ENCODE assay signal across 8 cellular contexts in the genomic region with DNA sequence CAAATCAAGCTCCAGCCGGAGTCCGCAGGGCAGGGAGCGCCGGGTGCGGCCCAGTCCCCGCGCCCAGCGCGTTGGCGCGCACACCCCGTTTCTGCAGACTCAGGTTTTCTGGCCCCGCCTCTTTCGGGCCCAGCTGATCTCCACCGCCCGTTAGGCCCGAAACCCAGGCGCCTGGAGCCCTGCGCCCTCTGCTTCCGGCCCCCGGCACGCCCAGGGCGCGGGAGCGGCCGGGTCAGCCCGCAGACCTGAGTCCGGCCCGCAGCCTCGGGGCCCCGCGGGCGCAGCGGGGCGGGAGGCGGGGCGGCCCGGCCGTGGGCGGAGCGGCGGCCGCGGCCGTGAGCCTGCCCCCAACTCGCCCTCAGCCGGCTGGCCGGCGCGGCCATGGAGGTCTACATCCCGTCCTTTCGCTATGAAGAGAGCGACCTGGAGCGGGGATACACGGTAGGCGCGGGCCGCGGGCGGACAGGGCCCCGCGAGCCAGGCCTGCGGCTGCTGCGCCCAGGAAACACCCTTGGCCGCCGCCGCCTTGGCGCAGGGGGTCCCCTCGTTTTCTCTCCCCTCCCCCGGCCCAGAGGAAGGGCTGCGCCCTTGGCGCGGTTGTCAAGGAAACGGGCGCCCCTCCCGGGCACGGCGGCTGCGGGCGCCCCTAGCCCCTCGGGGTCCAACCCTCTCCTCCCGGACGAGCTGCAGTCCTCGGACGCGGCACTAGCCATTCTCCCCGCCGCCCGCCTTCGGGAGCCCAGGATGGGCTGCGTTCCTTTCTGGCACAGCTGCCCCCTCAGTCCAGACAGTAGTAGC. TPM values are rescaled to one million over a fixed set of nuclear protein-coding genes. Genes with fewer than 3 reads are reported as not detected.
DNase-seq lines count a peak whose midpoint lies in the region; ATAC-seq, FAIRE-seq and TF ChIP-seq lines count a peak whose summit lies in the region.

A gene with protein sequence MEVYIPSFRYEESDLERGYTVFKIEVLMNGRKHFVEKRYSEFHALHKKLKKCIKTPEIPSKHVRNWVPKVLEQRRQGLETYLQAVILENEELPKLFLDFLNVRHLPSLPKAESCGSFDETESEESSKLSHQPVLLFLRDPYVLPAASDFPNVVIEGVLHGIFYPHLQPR (plus strand): TSS at position 361 of the 798 bp plus-strand sequence. CDS start 21 bp downstream, at position 382.

- TF ChIP-seq CTCF in WERI-Rb-1 (IDR thresholded peaks at IDR 0.05; ENCODE audit: low read depth, low read length) (no peak), cardiac fibroblast (IDR thresholded peaks at IDR 0.05; ENCODE audit: low read depth, low read length) (no peak)

- no peaks in the 10 kb centered on the region for H3K27me3 ChIP-seq in WERI-Rb-1 (ENCODE audit: insufficient read depth, low read depth, severe bottlenecking)
- no peaks in the 10 kb centered on the region for H3K27me3 ChIP-seq in small intestine (ENCODE audit: control insufficient read depth in 2 of 2, insufficient read depth in 2 of 2, low read length in 2 of 2)

- H3K36me3 ChIP-seq in WERI-Rb-1 (peaks cover 2% of the 10 kb centered on the region; the same call in 1 of the 2 replicates), small intestine (ENCODE audit: control insufficient read depth in 2 of 2, insufficient read depth in 2 of 2, low read length in 2 of 2) (no peaks in the 10 kb centered on the region)

- DNase-seq in DMS79 treated with DMSO at 0.1 percent for 48 hours (lab: John Stamatoyannopoulos, UW), result peak; percentile 39
- no peak for DNase-seq in DMS79 (lab: John Stamatoyannopoulos, UW)
- peak; percentile 18 for DNase-seq in NCI-H1694 (lab: John Stamatoyannopoulos, UW)
- peak; percentile 77 for DNase-seq in WERI-Rb-1
- DNase-seq in cardiac fibroblast (ENCODE audit: low read depth in 2 of 2), result peak; percentile 71 to 74
- peak; percentile 88 for DNase-seq in iPS-NIHi7 (ENCODE audit: extremely low spot score)
- DNase-seq in small intestine, result peak; percentile 95

- no peak for FAIRE-seq in small intestine (lab: Jason Lieb, UNC)

- H3K4me3 ChIP-seq in WERI-Rb-1 (ENCODE audit: low read depth, low read length), result peak within 1 kb of the TSS; percentile 90
- H3K4me3 ChIP-seq in cardiac fibroblast (replicated peaks in 1 of 2; ENCODE audit: low read depth in 2 of 2, low read length in 2 of 2), result peak within 1 kb of the TSS; percentile 63 to 78
- H3K4me3 ChIP-seq in small intestine (ENCODE audit: low read depth in 1 of 2, low read length in 2 of 2), result peak within 1 kb of the TSS; percentile 87 to 93

- H3K27ac ChIP-seq in WERI-Rb-1, result peak within 1 kb of the TSS; percentile 88
- H3K27ac ChIP-seq in small intestine (ENCODE audit: low read depth in 1 of 2, low read length in 1 of 2), result peak within 1 kb of the TSS; percentile 94 to 95

- WGBS in small intestine, 3 donors, result 0 to 1% (median 1%) methylated on average over 44 to 91 of the region's 91 CpGs

- peaks cover 0 to 2% of the 10 kb centered on the region in 2 donors for H3K4me1 ChIP-seq in small intestine (ENCODE audit: control insufficient read depth in 2 of 2, insufficient read depth in 1 of 2, low read depth in 1 of 2, low read length in 1 of 2)

- H3K9me3 ChIP-seq in WERI-Rb-1 (ENCODE audit: severe bottlenecking), result no peaks in the 10 kb centered on the region
- H3K9me3 ChIP-seq in small intestine (ENCODE audit: control insufficient read depth, low read depth), result no peaks in the 10 kb centered on the region

- peak; percentile 80 for ATAC-seq in HG02763 (IDR thresholded peaks at IDR 0.05; ENCODE audit: unreplicated experiment)

RNA-seq across cellular contexts. Expression of the gene that starts here (rescaled TPM):
- 10 to 100 TPM in 2 of 3 donors, 1 to 10 TPM in 1; 7.7 to 32.0 (median 22.4) TPM for polyA plus RNA-seq in small intestine
